In genomic region chr5:176530983-176531901, GRCh38 we compare ENCODE assay signal across 8 cellular contexts. TPM values are rescaled to one million over a fixed set of nuclear protein-coding genes. Genes with fewer than 3 reads are reported as not detected.
DNase-seq lines count a peak whose midpoint lies in the region; ATAC-seq and TF ChIP-seq lines count a peak whose summit lies in the region.

No MANE protein-coding gene starts in this region.

- CTCF ChIA-PET in AG04450 (lab: Charles Lee): interaction anchor here (1.9 kb wide), 1 partner anchor 83 kb away, joined by 9 read pairs; the partner anchor contains the start of gene FAF2
- CTCF ChIA-PET in HEK293 (lab: Yijun Ruan, JAX): interaction anchor here (0.6 to 1.1 kb wide), 2 partner anchors 12 to 38 kb away, joined by 3 to 4 read pairs; no protein-coding TSS in a partner anchor

- H3K27me3 ChIP-seq in AG04450 (ENCODE audit: control insufficient read depth, insufficient read depth, low read length): no peaks in the 10 kb centered on the region

- H3K4me3 ChIP-seq in AG04450 (ENCODE audit: low read depth, low read length): no peak overlapping the region
- no peak overlapping the region for H3K4me3 ChIP-seq in HEK293 (ENCODE audit: low read depth, low read length)

- TF ChIP-seq CTCF in AG04450 (IDR thresholded peaks at IDR 0.05; ENCODE audit: low read depth, low read length) (no peak), HEK293 (tag by site-specific recombination; IDR thresholded peaks at IDR 0.05) (no peak)

- H3K27ac Mint-ChIP-seq in activated naive CD4-positive, alpha-beta T cell treated with anti-CD3 and anti-CD28 coated beads, Interleukin-2, amount 50 U/mL, for 72 hours: peak overlapping the region; percentile 60 to 96

- peak; percentile 15 to 34 for ATAC-seq in activated naive CD4-positive, alpha-beta T cell treated with anti-CD3 and anti-CD28 coated beads, Interleukin-2, amount 50 U/mL, for 72 hours
- ATAC-seq in HG03469 (IDR thresholded peaks at IDR 0.05; ENCODE audit: unreplicated experiment) (no peak), HG02852 (IDR thresholded peaks at IDR 0.05; ENCODE audit: unreplicated experiment) (no peak), GM18520 (IDR thresholded peaks at IDR 0.05; ENCODE audit: unreplicated experiment) (no peak)

- H3K9me3 Mint-ChIP-seq in activated naive CD4-positive, alpha-beta T cell treated with anti-CD3 and anti-CD28 coated beads, Interleukin-2, amount 50 U/mL, for 72 hours: no peaks in the 10 kb centered on the region

- POLR2A ChIA-PET in AG04450 (lab: Yijun Ruan, JAX) (no interaction called here), HEK293 (lab: Yijun Ruan, JAX) (interaction anchor here (0.5 kb wide), 1 partner anchor 46 kb away, joined by 3 read pairs; no protein-coding TSS in a partner anchor)

- H3K36me3 ChIP-seq in HEK293 (ENCODE audit: control insufficient read depth in 2 of 2, insufficient read depth in 1 of 2, low read length in 2 of 2): peaks cover 0 to 52% of the 10 kb centered on the region in 2 experiments; a peak in 2 of 3 replicates

- H3K4me1 ChIP-seq in HEK293 (ENCODE audit: control insufficient read depth, insufficient read depth, low read length): 0 out of 2 replicates have a peak, but pooled peaks cover 6% of the 10 kb centered on the region

- H3K9me3 ChIP-seq in AG04450 (ENCODE audit: control insufficient read depth, insufficient read depth, low read length) (no peaks in the 10 kb centered on the region; the same call in 1 of the 2 replicates), HEK293 (ENCODE audit: control insufficient read depth, insufficient read depth, low read depth, low read length) (no peaks in the 10 kb centered on the region)

- DNase-seq in AG04450 (ENCODE audit: low read depth, low spot score): peak; percentile 42
- DNase-seq in activated naive CD4-positive, alpha-beta T cell treated with anti-CD3 and anti-CD28 coated beads, Interleukin-2, amount 50 U/mL, for 72 hours (ENCODE audit: low spot score in 2 of 2): no peak
- DNase-seq in middle frontal gyrus (ENCODE audit: extremely low spot score, low spot score): peak; percentile 31
- no peak for DNase-seq in NCI-H748 (lab: John Stamatoyannopoulos, UW; ENCODE audit: unreplicated experiment)

- H3K27ac ChIP-seq in AG04450 (ENCODE audit: low read depth, low read length) (peak overlapping the region; percentile 39), HEK293 (ENCODE audit: extremely low read depth, low read depth, low read length) (no peak overlapping the region)

- H3K36me3 Mint-ChIP-seq in activated naive CD4-positive, alpha-beta T cell treated with anti-CD3 and anti-CD28 coated beads, Interleukin-2, amount 50 U/mL, for 72 hours: peaks cover 23 to 28% of the 10 kb centered on the region in 2 donors

TF ChIP-seq in HEK293, 187 proteins besides CTCF, POLR2A, EP300 and RAD21:
- TF ChIP-seq GLIS1 (tag by site-specific recombination; IDR thresholded peaks at IDR 0.05) (peak; percentile 25), PRDM4 (tag by site-specific recombination; IDR thresholded peaks at IDR 0.05) (peak; percentile 89), ZNF449 (tag by site-specific recombination; IDR thresholded peaks at IDR 0.05) (peak; percentile 28; the same call in 1 of the 2 replicates), ZNF600 (tag by site-specific recombination; IDR thresholded peaks at IDR 0.05) (0 out of 2 replicates have a peak, but pooled peaks have one; percentile 16), SP2 (tag by site-specific recombination; IDR thresholded peaks at IDR 0.05) (peak; percentile 47), ZBTB17 (tag by site-specific recombination; IDR thresholded peaks at IDR 0.05) (0 out of 2 replicates have a peak, but pooled peaks have one; percentile 18), ZNF560 (tag by site-specific recombination; IDR thresholded peaks at IDR 0.05; ENCODE audit: borderline replicate concordance) (no peak), ZBTB8A (tag by site-specific recombination; IDR thresholded peaks at IDR 0.05) (peak; percentile 92), PATZ1 (tag by site-specific recombination; IDR thresholded peaks at IDR 0.05) (peak; percentile 49; the same call in 1 of the 2 replicates), EGR2 (tag by site-specific recombination; IDR thresholded peaks at IDR 0.05; ENCODE audit: low read depth) (peak; percentile 92), ZFHX2 (tag by site-specific recombination; conservative IDR thresholded peaks at IDR 0.05) (peak; percentile 89), ZNF670 (tag by site-specific recombination; IDR thresholded peaks at IDR 0.05; ENCODE audit: low read depth) (no peak), GLIS2 (tag by site-specific recombination; IDR thresholded peaks at IDR 0.05) (peak; percentile 48; the same call in 1 of the 2 replicates), ZIC2 (tag by site-specific recombination; IDR thresholded peaks at IDR 0.05) (peak; percentile 72), ZNF768 (tag by site-specific recombination; IDR thresholded peaks at IDR 0.05) (no peak), HOXA7 (CRISPR knock-in tag; IDR thresholded peaks at IDR 0.05; ENCODE audit: borderline replicate concordance) (no peak)

RNA-seq across cellular contexts. Expression of gene RNF44, which starts 6.0 kb away (rescaled TPM):
- 4.0 and 4.5 TPM in 2 replicates for polyA plus RNA-seq in AG04450 (2011; rRNA removed)
- polyA minus RNA-seq in AG04450 (2011; rRNA and poly(A)+ RNA removed): 4.6 and 5.8 TPM in 2 replicates
- 100 to 1,000 TPM in 1 of 2 donors, 10 to 100 TPM in 1; 83.5 to 136 TPM for total RNA-seq in activated naive CD4-positive, alpha-beta T cell treated with anti-CD3 and anti-CD28 coated beads, Interleukin-2, amount 50 U/mL, for 72 hours

RNA-seq across cellular contexts. Expression of gene CDHR2, which starts 17.9 kb away (rescaled TPM):
- polyA plus RNA-seq in AG04450 (2011; rRNA removed): not detected in 2 replicates
- polyA minus RNA-seq in AG04450 (2011; rRNA and poly(A)+ RNA removed): not detected in 2 replicates
- total RNA-seq in activated naive CD4-positive, alpha-beta T cell treated with anti-CD3 and anti-CD28 coated beads, Interleukin-2, amount 50 U/mL, for 72 hours: under 1 TPM; 0.05 to 0.54 TPM

Comparison
In these comparisons a context has a peak if more than half of its experiments do, and no peak if none do; other contexts are left out.
1. DNase-seq: peak in AG04450 (single experiment) and middle frontal gyrus (single experiment); none in activated naive CD4-positive, alpha-beta T cell treated with anti-CD3 and anti-CD28 coated beads, Interleukin-2, amount 50 U/mL, for 72 hours (0 of 2) and NCI-H748 (single experiment).
2. ATAC-seq: peak in activated naive CD4-positive, alpha-beta T cell treated with anti-CD3 and anti-CD28 coated beads, Interleukin-2, amount 50 U/mL, for 72 hours (2 of 2); none in HG03469 (single experiment), HG02852 (single experiment) and GM18520 (single experiment).